26 cellular contexts compared by ENCODE assay signal in genomic region chr20:32440758-32441078, GRCh38.
DNase-seq lines count a peak whose midpoint lies in the region; ATAC-seq, FAIRE-seq and TF ChIP-seq lines count a peak whose summit lies in the region.
"Had no signal": no experiment of that assay in that cellular context is flagged by ENCODE, and none has a peak within 500 bp of the region (broad histone marks: within the 10 kb centered on the region; RNA-seq: fewer than 3 reads in every experiment).

No MANE protein-coding gene starts in this region.

- no peaks in the 10 kb centered on the region for H3K9me3 Mint-ChIP-seq in T-cell
- H3K9me3 Mint-ChIP-seq: activated T-helper 2 cell treated with anti-CD3 and anti-CD28 coated beads, Interferon-gamma antibody, Interleukin-2, Interleukin-4, amounts not matched to agents 10 μg/mL and 5 μg/mL and 100 μg/mL, durations not matched to agents 14 hours and 24 hours and 36 hours; nephron had no signal

- no peaks in the 10 kb centered on the region for H3K9me2 ChIP-seq in Karpas-422 (replicated peaks; ENCODE audit: insufficient read depth, low read length)

- no peak overlapping the region for H3K4me3 Mint-ChIP-seq in T-cell
- H3K4me3 Mint-ChIP-seq: nephron had no signal

- H3K9me3 ChIP-seq in endothelial cell of umbilical vein (replicated peaks; ENCODE audit: control insufficient read depth, insufficient read depth, low read length) (no peaks in the 10 kb centered on the region), sigmoid colon (no peaks in the 10 kb centered on the region), Karpas-422 (ENCODE audit: low read length) (no peaks in the 10 kb centered on the region)
- H3K9me3 ChIP-seq: A549, ovary had no signal

- POLR2A ChIA-PET in T-cell (lab: Charles Lee) = no interaction called here
- POLR2A ChIA-PET in endothelial cell of umbilical vein (lab: Charles Lee) = no interaction called here

- H3K4me2 ChIP-seq in endothelial cell of umbilical vein (ENCODE audit: insufficient read depth, low read length) (no peak overlapping the region), Karpas-422 (ENCODE audit: low read depth, low read length, poor library complexity, severe bottlenecking) (no peak overlapping the region)
- H3K4me2 ChIP-seq: A549 had no signal

- H3K9ac ChIP-seq in endothelial cell of umbilical vein (replicated peaks; ENCODE audit: extremely low read depth, insufficient read depth, low read length) (no peak overlapping the region), Karpas-422 (ENCODE audit: low read length) (no peak overlapping the region)

- H3K27ac Mint-ChIP-seq in T-cell = peak overlapping the region; percentile 44 to 71
- H3K27ac Mint-ChIP-seq: activated T-helper 2 cell treated with anti-CD3 and anti-CD28 coated beads, Interferon-gamma antibody, Interleukin-2, Interleukin-4, amounts not matched to agents 10 μg/mL and 5 μg/mL and 100 μg/mL, durations not matched to agents 14 hours and 24 hours and 36 hours had no signal

- no peak for ATAC-seq in T-cell (replicated peaks in 1 of 4)
- no peak for ATAC-seq in GM21367 (IDR thresholded peaks at IDR 0.05; ENCODE audit: unreplicated experiment)
- ATAC-seq: A549, HCT116, left ventricle myocardium superior had no signal

- no peaks in the 10 kb centered on the region for H3K27me3 ChIP-seq in endothelial cell of umbilical vein (ENCODE audit: control insufficient read depth in 2 of 2, insufficient read depth in 2 of 2, low read length in 2 of 2)
- no peaks in the 10 kb centered on the region for H3K27me3 ChIP-seq in sigmoid colon
- H3K27me3 ChIP-seq in Karpas-422 (ENCODE audit: low read length) = no peaks in the 10 kb centered on the region
- H3K27me3 ChIP-seq: ovary had no signal

- peaks cover 39% of the 10 kb centered on the region for H3K36me3 Mint-ChIP-seq in T-cell

- no peak overlapping the region for H3K27ac ChIP-seq in endothelial cell of umbilical vein (ENCODE audit: insufficient read depth, low read depth, low read length)
- no peak overlapping the region for H3K27ac ChIP-seq in sigmoid colon
- H3K27ac ChIP-seq in Karpas-422 (ENCODE audit: low read length) = no peak overlapping the region
- H3K27ac ChIP-seq: A549, ovary had no signal

- H3K79me2 ChIP-seq in endothelial cell of umbilical vein (ENCODE audit: control insufficient read depth, insufficient read depth, low read length) = peaks cover 3% of the 10 kb centered on the region
- H3K79me2 ChIP-seq in Karpas-422 (ENCODE audit: low read length) = no peaks in the 10 kb centered on the region

- BruUV-seq in endothelial cell of umbilical vein (replicated peaks; lab: Mats Ljungman, UMichigan) = no TSS peak

- FAIRE-seq in endothelial cell of umbilical vein (lab: Jason Lieb, UNC) = no peak
- FAIRE-seq: A549, HTR-8/SVneo, keratinocyte had no signal

- H3K4me1 ChIP-seq in endothelial cell of umbilical vein (ENCODE audit: control insufficient read depth, extremely low read depth, insufficient read depth, low read length) = peaks cover 3% of the 10 kb centered on the region
- peaks cover 0 to 14% (median 5%) of the 10 kb centered on the region in 4 donors for H3K4me1 ChIP-seq in sigmoid colon
- peaks cover 14% of the 10 kb centered on the region for H3K4me1 ChIP-seq in Karpas-422 (ENCODE audit: low read length)

- H3K36me3 ChIP-seq in endothelial cell of umbilical vein (ENCODE audit: control insufficient read depth in 2 of 2, extremely low read depth in 1 of 2, insufficient read depth in 2 of 2, low read length in 2 of 2) = peaks cover 19 to 45% of the 10 kb centered on the region in 2 experiments
- H3K36me3 ChIP-seq in sigmoid colon = peaks cover 16 to 92% (median 29%) of the 10 kb centered on the region in 4 donors
- H3K36me3 ChIP-seq in Karpas-422 (ENCODE audit: insufficient read depth, low read length) = peaks cover 13% of the 10 kb centered on the region; the same call in 1 of the 2 replicates
- H3K36me3 ChIP-seq: ovary had no signal

- H2AFZ ChIP-seq in endothelial cell of umbilical vein (ENCODE audit: low read depth, low read length) (no peak overlapping the region), Karpas-422 (ENCODE audit: low read length) (no peak overlapping the region)

- TF ChIP-seq CTCF in endothelial cell of umbilical vein (IDR thresholded peaks at IDR 0.05; ENCODE audit: extremely low read depth in 1 of 2, insufficient read depth in 1 of 2, low read depth in 1 of 2, low read length in 2 of 2) (no peak), sigmoid colon (IDR thresholded peaks at IDR 0.05) (no peak)

- no peak for TF ChIP-seq POLR2A in endothelial cell of umbilical vein (IDR thresholded peaks at IDR 0.05; ENCODE audit: low read depth, low read length)
- TF ChIP-seq POLR2A in sigmoid colon (IDR thresholded peaks at IDR 0.05) = no peak

- peaks cover 25 to 32% (median 31%) of the 10 kb centered on the region in 3 donors for H3K4me1 Mint-ChIP-seq in T-cell

- H3K9me1 ChIP-seq in endothelial cell of umbilical vein (replicated peaks; ENCODE audit: control insufficient read depth, extremely low read depth, insufficient read depth, low read length) = no peaks in the 10 kb centered on the region

- CTCF ChIA-PET in T-cell (lab: Charles Lee) (no interaction called here), endothelial cell of umbilical vein (lab: Charles Lee) (no interaction called here)

- no peak overlapping the region for H3K4me3 ChIP-seq in endothelial cell of umbilical vein (replicated peaks in 1 of 3; ENCODE audit: insufficient read depth in 1 of 3, low read depth in 1 of 3, low read length in 3 of 3)
- H3K4me3 ChIP-seq in sigmoid colon = no peak overlapping the region
- H3K4me3 ChIP-seq in Karpas-422 (ENCODE audit: low read length) = no peak overlapping the region
- H3K4me3 ChIP-seq: A549, ovary had no signal

- intact Hi-C loops in endothelial cell of umbilical vein (cut with micrococcal nuclease) (loop anchor here (5.0 to 10.0 kb wide), 2 partner anchors 108 to 276 kb away; no protein-coding TSS in a partner anchor), sigmoid colon (cut with DNase I) (no loop called here)

- dilution Hi-C loops in endothelial cell of umbilical vein (cut with MboI; ENCODE audit: extremely low pct_ligation_motif_present, low sequenced_read_pairs) = no loop called here

- 91 to 92% methylated on average over 4 of the region's 4 CpGs for WGBS in sigmoid colon, 2 donors

- H4K20me1 ChIP-seq in endothelial cell of umbilical vein (replicated peaks; ENCODE audit: control insufficient read depth, extremely low read depth, insufficient read depth, low read length) (no peaks in the 10 kb centered on the region), Karpas-422 (ENCODE audit: insufficient read depth, low read depth, low read length) (peaks cover 9% of the 10 kb centered on the region; the same call in 1 of the 2 replicates)

- peak; percentile 30 for DNase-seq in activated CD8-positive, alpha-beta memory T cell treated with anti-CD3 and anti-CD28 coated beads for 24 hours
- no peak for DNase-seq in activated CD8-positive, alpha-beta memory T cell treated with anti-CD3 and anti-CD28 coated beads, Interleukin-2, amount 50 U/mL, for 4 hours
- no peak for DNase-seq in T-cell
- DNase-seq in endothelial cell of umbilical vein (ENCODE audit: low read depth, low spot score) = no peak
- DNase-seq in sigmoid colon = peak; percentile 20
- no peak for DNase-seq in Karpas-422
- DNase-seq in globus pallidus (ENCODE audit: low spot score) = no peak
- DNase-seq: activated CD4-positive, CD25-positive, alpha-beta regulatory T cell treated with anti-CD3 and anti-CD28 coated beads, Interleukin-2, amount 50 U/mL, for 72 hours; AML-193; central memory CD4-positive, alpha-beta T cell; COR-L47; dermis blood vessel endothelial cell; GDM1; left ventricle myocardium superior; NCI-H1436; NCI-H748 treated with DMSO at 0.1 percent for 48 hours; retina; trophoblast cell had no signal

- no peak for TF ChIP-seq EP300 in sigmoid colon (IDR thresholded peaks at IDR 0.05)

- H3K27me3 Mint-ChIP-seq in T-cell = no peaks in the 10 kb centered on the region

TF ChIP-seq in endothelial cell of umbilical vein, 7 proteins besides CTCF, POLR2A, EP300 and RAD21:
- TF ChIP-seq JUN (IDR thresholded peaks at IDR 0.05; ENCODE audit: borderline replicate concordance, insufficient read depth, insufficient read length, low read depth) (no peak), POLR2AphosphoS5 (IDR thresholded peaks at IDR 0.05; ENCODE audit: insufficient read depth, low read depth, low read length) (peak; percentile 17), GATA2 (IDR thresholded peaks at IDR 0.05; ENCODE audit: insufficient read depth, insufficient read length, low read depth, low read length) (no peak), MAX (IDR thresholded peaks at IDR 0.05; ENCODE audit: insufficient read depth, insufficient read length) (no peak)

Comparison
In these comparisons a context has a peak if more than half of its experiments do, and no peak if none do; other contexts are left out.
1. DNase-seq: peak in activated CD8-positive, alpha-beta memory T cell treated with anti-CD3 and anti-CD28 coated beads for 24 hours (single experiment) and sigmoid colon (single experiment); none in activated CD8-positive, alpha-beta memory T cell treated with anti-CD3 and anti-CD28 coated beads, Interleukin-2, amount 50 U/mL, for 4 hours (single experiment), T-cell (0 of 34), endothelial cell of umbilical vein (single experiment), Karpas-422 (single experiment) and globus pallidus (single experiment).